Comparison of ENCODE assay signal across 11 cellular contexts in the genomic region with DNA sequence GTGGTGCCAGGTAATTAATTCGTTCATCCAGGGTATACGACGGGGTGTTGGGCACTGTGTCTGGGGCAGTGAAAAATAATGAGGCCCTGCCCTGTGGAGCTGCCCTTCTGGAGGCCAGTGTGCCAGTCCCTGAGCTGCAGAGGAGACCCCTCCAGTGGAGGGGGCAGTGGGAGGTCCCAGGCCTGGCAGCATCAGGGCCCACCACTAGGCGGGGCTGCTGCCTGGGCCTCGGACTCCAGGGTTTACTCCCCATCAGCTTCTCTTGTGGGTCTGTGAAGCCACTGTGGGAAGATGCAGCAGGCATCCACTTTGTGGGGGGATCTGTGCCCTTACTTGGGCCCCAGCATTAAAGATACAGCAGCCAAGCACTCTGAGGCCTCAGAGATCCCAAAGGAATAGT. TPM values are rescaled to one million over a fixed set of nuclear protein-coding genes. Genes with fewer than 3 reads are reported as not detected.
DNase-seq lines count a peak whose midpoint lies in the region; ATAC-seq and TF ChIP-seq lines count a peak whose summit lies in the region.
"Had no signal": no experiment of that assay in that cellular context is flagged by ENCODE, and none has a peak within 500 bp of the region (broad histone marks: within the 10 kb centered on the region; RNA-seq: fewer than 3 reads in every experiment).

No MANE protein-coding gene starts in this region.

- DNase-seq in Karpas-422, result peak; percentile 57
- DNase-seq in activated naive CD8-positive, alpha-beta T cell treated with anti-CD3 and anti-CD28 coated beads, Interleukin-2, amount 10 ng/mL, durations not matched to agents 7 days and 5 days, result peak; percentile 58
- DNase-seq in naive thymus-derived CD4-positive, alpha-beta T cell, result no peak
- DNase-seq in GF-D8 (lab: John Stamatoyannopoulos, UW), result no peak
- no peak for DNase-seq in RKO (ENCODE audit: low spot score)
- DNase-seq in ACHN, result no peak
- DNase-seq: effector CD4-positive, alpha-beta T cell; NCI-H187 had no signal

- H3K27ac ChIP-seq in DOHH2 (ENCODE audit: low read depth, low read length) (no peak overlapping the region), Karpas-422 (ENCODE audit: low read length) (no peak overlapping the region)
- H3K27ac ChIP-seq in naive thymus-derived CD4-positive, alpha-beta T cell (ENCODE audit: low read depth, low read length), result peak overlapping the region; percentile 46

- no peaks in the 10 kb centered on the region for H3K27me3 Mint-ChIP-seq in activated naive CD8-positive, alpha-beta T cell treated with anti-CD3 and anti-CD28 coated beads, Interleukin-2, amount 10 ng/mL, durations not matched to agents 7 days and 5 days
- H3K27me3 Mint-ChIP-seq in naive thymus-derived CD4-positive, alpha-beta T cell, result peaks cover 0 to 2% (median 0%) of the 10 kb centered on the region in 5 donors

- peak overlapping the region; percentile 81 for H3K27ac Mint-ChIP-seq in activated naive CD8-positive, alpha-beta T cell treated with anti-CD3 and anti-CD28 coated beads, Interleukin-2, amount 10 ng/mL, durations not matched to agents 7 days and 5 days
- H3K27ac Mint-ChIP-seq in naive thymus-derived CD4-positive, alpha-beta T cell, result peak overlapping the region in 8 of 9 donors; percentile 72 to 100 (median 91)

- POLR2A ChIA-PET in activated naive CD8-positive, alpha-beta T cell treated with anti-CD3 and anti-CD28 coated beads, Interleukin-2, amount 10 ng/mL, durations not matched to agents 7 days and 5 days (lab: Charles Lee), result interaction anchor here (0.8 to 10.9 kb wide), 11 partner anchors 9 to 72 kb away, joined by 3 to 167 read pairs (median 4); partner anchors contain the start of gene IL2RB
- POLR2A ChIA-PET in naive thymus-derived CD4-positive, alpha-beta T cell (lab: Charles Lee), result interaction anchor here (0.8 to 1.4 kb wide), 3 partner anchors 19 to 73 kb away, joined by 3 to 4 read pairs (median 3); partner anchors contain the start of gene IL2RB

- H3K36me3 ChIP-seq in DOHH2 (ENCODE audit: control insufficient read depth, low read length) (no peaks in the 10 kb centered on the region), Karpas-422 (ENCODE audit: insufficient read depth, low read length) (no peaks in the 10 kb centered on the region)
- H3K36me3 ChIP-seq in naive thymus-derived CD4-positive, alpha-beta T cell (ENCODE audit: control insufficient read depth in 2 of 3, insufficient read depth in 3 of 3, low read length in 3 of 3), result peaks cover 0 to 45% (median 3%) of the 10 kb centered on the region in 3 experiments

- peaks cover 47% of the 10 kb centered on the region for H3K4me1 Mint-ChIP-seq in activated naive CD8-positive, alpha-beta T cell treated with anti-CD3 and anti-CD28 coated beads, Interleukin-2, amount 10 ng/mL, durations not matched to agents 7 days and 5 days
- peaks cover 3 to 57% (median 29%) of the 10 kb centered on the region in 7 donors for H3K4me1 Mint-ChIP-seq in naive thymus-derived CD4-positive, alpha-beta T cell

- intact Hi-C loops in naive thymus-derived CD4-positive, alpha-beta T cell (cut with micrococcal nuclease), result no loop called here

- CTCF ChIA-PET in naive thymus-derived CD4-positive, alpha-beta T cell (lab: Charles Lee), result interaction anchor here (0.9 kb wide), 1 partner anchor 9 kb away, joined by 4 read pairs; no protein-coding TSS in a partner anchor

- no peak overlapping the region for H2AFZ ChIP-seq in Karpas-422 (ENCODE audit: low read length)

- no peak for ATAC-seq in activated naive CD8-positive, alpha-beta T cell treated with anti-CD3 and anti-CD28 coated beads, Interleukin-2, amount 10 ng/mL, durations not matched to agents 7 days and 5 days (ENCODE audit: low read depth)
- no peak for ATAC-seq in naive thymus-derived CD4-positive, alpha-beta T cell
- ATAC-seq in activated CD4-positive, CD25-positive, alpha-beta regulatory T cell treated with anti-CD3 and anti-CD28 coated beads, Interleukin-2, amount 50 U/mL, for 24 hours, result no peak

- peaks cover 13% of the 10 kb centered on the region for H3K27me3 ChIP-seq in DOHH2 (ENCODE audit: control insufficient read depth, low read length)
- H3K27me3 ChIP-seq in Karpas-422 (ENCODE audit: low read length), result no peaks in the 10 kb centered on the region
- H3K27me3 ChIP-seq in naive thymus-derived CD4-positive, alpha-beta T cell (ENCODE audit: control insufficient read depth in 2 of 2, insufficient read depth in 2 of 2, low read length in 2 of 2), result no peaks in the 10 kb centered on the region

- H3K36me3 Mint-ChIP-seq in activated naive CD8-positive, alpha-beta T cell treated with anti-CD3 and anti-CD28 coated beads, Interleukin-2, amount 10 ng/mL, durations not matched to agents 7 days and 5 days, result peaks cover 26% of the 10 kb centered on the region
- peaks cover 0 to 25% (median 3%) of the 10 kb centered on the region in 5 donors for H3K36me3 Mint-ChIP-seq in naive thymus-derived CD4-positive, alpha-beta T cell

- no peak overlapping the region for H3K4me3 Mint-ChIP-seq in activated naive CD8-positive, alpha-beta T cell treated with anti-CD3 and anti-CD28 coated beads, Interleukin-2, amount 10 ng/mL, durations not matched to agents 7 days and 5 days
- no peak overlapping the region for H3K4me3 Mint-ChIP-seq in naive thymus-derived CD4-positive, alpha-beta T cell

- TF ChIP-seq CTCF in DOHH2 (IDR thresholded peaks at IDR 0.05; ENCODE audit: low read depth, low read length, poor library complexity, severe bottlenecking), result peak; percentile 62

- H3K4me3 ChIP-seq in DOHH2 (ENCODE audit: low read length) (no peak overlapping the region), Karpas-422 (ENCODE audit: low read length) (no peak overlapping the region)
- no peak overlapping the region for H3K4me3 ChIP-seq in naive thymus-derived CD4-positive, alpha-beta T cell (ENCODE audit: low read length)
- H3K4me3 ChIP-seq: lung had no signal

- H3K4me1 ChIP-seq in DOHH2 (ENCODE audit: control insufficient read depth, low read length) (no peaks in the 10 kb centered on the region), Karpas-422 (ENCODE audit: low read length) (no peaks in the 10 kb centered on the region)
- peaks cover 12 to 14% of the 10 kb centered on the region in 2 donors for H3K4me1 ChIP-seq in naive thymus-derived CD4-positive, alpha-beta T cell (ENCODE audit: control insufficient read depth in 2 of 2, insufficient read depth in 2 of 2, low read length in 2 of 2)

- H3K9me2 ChIP-seq in DOHH2 (replicated peaks; ENCODE audit: control insufficient read depth, low read length) (no peaks in the 10 kb centered on the region), Karpas-422 (replicated peaks; ENCODE audit: insufficient read depth, low read length) (no peaks in the 10 kb centered on the region)

- H3K4me2 ChIP-seq in DOHH2 (ENCODE audit: low read length), result no peak overlapping the region
- no peak overlapping the region for H3K4me2 ChIP-seq in Karpas-422 (ENCODE audit: low read depth, low read length, poor library complexity, severe bottlenecking)

- no peaks in the 10 kb centered on the region for H3K79me2 ChIP-seq in DOHH2 (ENCODE audit: control insufficient read depth, low read length)
- no peaks in the 10 kb centered on the region for H3K79me2 ChIP-seq in Karpas-422 (ENCODE audit: low read length)

- no peaks in the 10 kb centered on the region for H3K9me3 Mint-ChIP-seq in activated naive CD8-positive, alpha-beta T cell treated with anti-CD3 and anti-CD28 coated beads, Interleukin-2, amount 10 ng/mL, durations not matched to agents 7 days and 5 days
- no peaks in the 10 kb centered on the region for H3K9me3 Mint-ChIP-seq in naive thymus-derived CD4-positive, alpha-beta T cell

- no peaks in the 10 kb centered on the region for H3F3A ChIP-seq in DOHH2 (ENCODE audit: control insufficient read depth, insufficient read depth)

- H3K9me3 ChIP-seq in DOHH2 (ENCODE audit: control insufficient read depth, insufficient read depth, low read length) (no peaks in the 10 kb centered on the region), Karpas-422 (ENCODE audit: low read length) (no peaks in the 10 kb centered on the region)
- no peaks in the 10 kb centered on the region for H3K9me3 ChIP-seq in naive thymus-derived CD4-positive, alpha-beta T cell (ENCODE audit: control insufficient read depth in 2 of 3, low read length in 3 of 3)

- H4K20me1 ChIP-seq in DOHH2 (ENCODE audit: control insufficient read depth, insufficient read depth, low read depth, low read length) (no peaks in the 10 kb centered on the region), Karpas-422 (ENCODE audit: insufficient read depth, low read depth, low read length) (0 out of 2 replicates have a peak, but pooled peaks cover 3% of the 10 kb centered on the region)

- no peak overlapping the region for H3K9ac ChIP-seq in Karpas-422 (ENCODE audit: low read length)

- in situ Hi-C loops in ACHN (cut with HindIII; ENCODE audit: low pct_ligation_motif_present, low pct_unique_long_range_greater_than_20kb, low sequenced_read_pairs), result no loop called here

RNA-seq across cellular contexts. Expression of gene TMPRSS6, which starts 17.4 kb away (rescaled TPM):
- not detected in 2 replicates for total RNA-seq in Karpas-422 (2014; rRNA removed; shearing (Covaris generic); ENCODE audit: low replicate concordance)
- total RNA-seq in activated naive CD8-positive, alpha-beta T cell treated with anti-CD3 and anti-CD28 coated beads, Interleukin-2, amount 10 ng/mL, durations not matched to agents 7 days and 5 days, result 1 to 10 TPM; 1.8 to 2.2 TPM
- 1 to 10 TPM in 2 of 5 experiments, under 1 TPM in 3; 0.22 to 3.2 (median 0.32) TPM for total RNA-seq in naive thymus-derived CD4-positive, alpha-beta T cell
- not detected for polyA plus RNA-seq in naive thymus-derived CD4-positive, alpha-beta T cell

RNA-seq across cellular contexts. Expression of gene IL2RB, which starts 22.8 kb away (rescaled TPM):
- 0.25 TPM in 1 of 2 replicates, not detected in the other for total RNA-seq in Karpas-422 (2014; rRNA removed; shearing (Covaris generic); ENCODE audit: low replicate concordance)
- total RNA-seq in activated naive CD8-positive, alpha-beta T cell treated with anti-CD3 and anti-CD28 coated beads, Interleukin-2, amount 10 ng/mL, durations not matched to agents 7 days and 5 days, result 100 to 1,000 TPM; 223 to 232 TPM
- 100 to 1,000 TPM in 2 of 5 experiments, 10 to 100 TPM in 3; 14.3 to 209 (median 44.1) TPM for total RNA-seq in naive thymus-derived CD4-positive, alpha-beta T cell
- polyA plus RNA-seq in naive thymus-derived CD4-positive, alpha-beta T cell, result 10 to 100 TPM; 13.6 to 20.2 TPM

Comparison
In these comparisons a context has a peak if more than half of its experiments do, and no peak if none do; other contexts are left out.
1. DNase-seq: peak in Karpas-422 (single experiment) and activated naive CD8-positive, alpha-beta T cell treated with anti-CD3 and anti-CD28 coated beads, Interleukin-2, amount 10 ng/mL, durations not matched to agents 7 days and 5 days (single experiment); none in naive thymus-derived CD4-positive, alpha-beta T cell (0 of 9), GF-D8 (single experiment), RKO (single experiment) and ACHN (single experiment).
2. RNA of gene IL2RB, which starts 22.8 kb away (total RNA-seq): 223 to 232 TPM in activated naive CD8-positive, alpha-beta T cell treated with anti-CD3 and anti-CD28 coated beads, Interleukin-2, amount 10 ng/mL, durations not matched to agents 7 days and 5 days and 14.3 to 209 TPM in naive thymus-derived CD4-positive, alpha-beta T cell; 0.25 TPM in Karpas-422; every median in the first group is over 10 times any median in the second.